16 cellular contexts compared by ENCODE assay signal in genomic region chr4:6337331-6337935, GRCh38.
A peak's percentile ranks its signal among the peaks of the same experiment; 100 is the strongest.
DNase-seq lines count a peak whose midpoint lies in the region; ATAC-seq and TF ChIP-seq lines count a peak whose summit lies in the region.
"Had no signal": no experiment of that assay in that cellular context is flagged by ENCODE, and none has a peak within 500 bp of the region (broad histone marks: within the 10 kb centered on the region; RNA-seq: fewer than 3 reads in every experiment).

No MANE protein-coding gene starts in this region.

- H3K27me3 ChIP-seq in GM23338 (ENCODE audit: insufficient read depth) (no peaks in the 10 kb centered on the region), body of pancreas (peaks cover 0 to 3% of the 10 kb centered on the region in 2 donors), neural progenitor cell (peaks cover 6% of the 10 kb centered on the region)

- peak; percentile 27 for ATAC-seq in GM23338
- ATAC-seq in body of pancreas, result peak; percentile 83
- no peak for ATAC-seq in GM19455 (IDR thresholded peaks at IDR 0.05; ENCODE audit: unreplicated experiment)
- ATAC-seq: left lung; stimulated activated naive CD8-positive, alpha-beta T cell treated with anti-CD3 and anti-CD28 coated beads, Interleukin-15, Interleukin-2, amounts not matched to agents 100 U/mL and 50 U/mL, for 24 hours had no signal

- H3K9me2 ChIP-seq in GM23338 (ENCODE audit: insufficient read depth), result no peaks in the 10 kb centered on the region

- TF ChIP-seq CTCF in GM23338 (conservative IDR thresholded peaks at IDR 0.05; ENCODE audit: low read depth in 2 of 2) (peak; percentile 17 to 34; a peak in 3 of 4 replicates), body of pancreas (IDR thresholded peaks at IDR 0.05) (no peak), neural progenitor cell (IDR thresholded peaks at IDR 0.05) (no peak)

- H2AFZ ChIP-seq in GM23338 (no peak overlapping the region), neural progenitor cell (replicated peaks) (no peak overlapping the region)
- H2AFZ ChIP-seq: parathyroid adenoma had no signal

- peaks cover 15% of the 10 kb centered on the region; the same call in 2 of the 3 replicates for H3K9me3 Mint-ChIP-seq in GM23338
- H3K9me3 Mint-ChIP-seq in neural progenitor cell, result peaks cover 2% of the 10 kb centered on the region

- TF ChIP-seq POLR2A in body of pancreas (IDR thresholded peaks at IDR 0.05), result no peak

- H3K36me3 ChIP-seq in GM23338 (ENCODE audit: insufficient read depth) (no peaks in the 10 kb centered on the region), body of pancreas (replicated peaks in 1 of 2; ENCODE audit: insufficient read depth in 1 of 2, low read depth in 2 of 2) (no peaks in the 10 kb centered on the region), neural progenitor cell (no peaks in the 10 kb centered on the region)
- H3K36me3 ChIP-seq: left lung, upper lobe of right lung had no signal

- intact Hi-C loops in body of pancreas (cut with DNase I), result no loop called here

- H3K4me2 ChIP-seq in GM23338 (no peak overlapping the region), neural progenitor cell (peak overlapping the region; percentile 27)

- H3K27ac Mint-ChIP-seq in GM23338 (no peak overlapping the region), neural progenitor cell (no peak overlapping the region)
- H3K27ac Mint-ChIP-seq: activated naive CD8-positive, alpha-beta T cell had no signal

- H3F3A ChIP-seq in GM23338 (replicated peaks; ENCODE audit: low read depth), result no peaks in the 10 kb centered on the region
- H3F3A ChIP-seq in neural progenitor cell (ENCODE audit: low read depth), result no peaks in the 10 kb centered on the region

- H3K4me1 ChIP-seq in GM23338 (ENCODE audit: insufficient read depth) (peaks cover 12% of the 10 kb centered on the region; the same call in 1 of the 2 replicates), body of pancreas (peaks cover 9% of the 10 kb centered on the region), neural progenitor cell (peaks cover 12% of the 10 kb centered on the region)
- H3K4me1 ChIP-seq: parathyroid adenoma, upper lobe of right lung had no signal

- H3K9me3 ChIP-seq in body of pancreas (no peaks in the 10 kb centered on the region), neural progenitor cell (ENCODE audit: low read depth) (no peaks in the 10 kb centered on the region)
- H3K9me3 ChIP-seq: left lung, upper lobe of right lung had no signal

- H3K4me1 Mint-ChIP-seq in GM23338 (peaks cover 29% of the 10 kb centered on the region), neural progenitor cell (peaks cover 25% of the 10 kb centered on the region)

- H4K20me1 ChIP-seq in GM23338 (replicated peaks; ENCODE audit: insufficient read depth) (no peaks in the 10 kb centered on the region), neural progenitor cell (ENCODE audit: low read depth) (peaks cover 2% of the 10 kb centered on the region)

- peaks cover 12% of the 10 kb centered on the region for H3K27me3 Mint-ChIP-seq in GM23338 (ENCODE audit: insufficient read depth, low read depth, poor library complexity)
- H3K27me3 Mint-ChIP-seq in neural progenitor cell (ENCODE audit: insufficient read depth, low read depth), result peaks cover 19% of the 10 kb centered on the region

- H3K9ac ChIP-seq in neural progenitor cell, result no peak overlapping the region
- H3K9ac ChIP-seq: parathyroid adenoma had no signal

- H3K27ac ChIP-seq in GM23338 (ENCODE audit: low read depth) (no peak overlapping the region), body of pancreas (no peak overlapping the region), neural progenitor cell (no peak overlapping the region)
- H3K27ac ChIP-seq: left lung, parathyroid adenoma, upper lobe of right lung had no signal

- 6 to 12% methylated on average over 18 of the region's 19 CpGs for WGBS in body of pancreas, 2 donors

- H3K36me3 Mint-ChIP-seq in GM23338 (ENCODE audit: low read depth) (peaks cover 3% of the 10 kb centered on the region; the same call in 2 of the 3 replicates), neural progenitor cell (no peaks in the 10 kb centered on the region)
- H3K36me3 Mint-ChIP-seq: activated naive CD8-positive, alpha-beta T cell had no signal

- H3K79me2 ChIP-seq in GM23338 (replicated peaks; ENCODE audit: insufficient read depth) (no peaks in the 10 kb centered on the region), neural progenitor cell (ENCODE audit: low read depth) (no peaks in the 10 kb centered on the region)
- H3K79me2 ChIP-seq: parathyroid adenoma had no signal

- H3K4me3 ChIP-seq in GM23338, result no peak overlapping the region
- no peak overlapping the region for H3K4me3 ChIP-seq in body of pancreas
- H3K4me3 ChIP-seq in neural progenitor cell, result no peak overlapping the region
- H3K4me3 ChIP-seq: left lung, upper lobe of right lung had no signal

- DNase-seq in NCI-H1092 treated with DMSO at 0.1 percent for 48 hours (lab: John Stamatoyannopoulos, UW) (peak; percentile 27), NCI-H1092 (lab: John Stamatoyannopoulos, UW) (no peak), GM23338 (ENCODE audit: low spot score) (no peak), body of pancreas (peak; percentile 60 to 75 (median 62)), neural progenitor cell (ENCODE audit: low spot score) (peak; percentile 76), NCI-H526 (lab: John Stamatoyannopoulos, UW) (no peak), NCI-H226 (no peak)
- DNase-seq: EL; KBM-7; left lung; NCI-H1048; stimulated activated naive CD8-positive, alpha-beta T cell treated with anti-CD3 and anti-CD28 coated beads, Interleukin-15, Interleukin-2, amounts not matched to agents 100 U/mL and 50 U/mL, for 24 hours; upper lobe of right lung had no signal

- H3K4me3 Mint-ChIP-seq in GM23338 (no peak overlapping the region), neural progenitor cell (no peak overlapping the region)

TF ChIP-seq in GM23338, 12 proteins besides CTCF, POLR2A, EP300 and RAD21 (continues in another document):
- no peak for TF ChIP-seq ETS1 (IDR thresholded peaks at IDR 0.05)
- TF ChIP-seq NANOG (IDR thresholded peaks at IDR 0.05; ENCODE audit: borderline replicate concordance), result no peak
- no peak for TF ChIP-seq STAT1 (IDR thresholded peaks at IDR 0.05; ENCODE audit: unreplicated experiment)
- no peak for TF ChIP-seq POLR2AphosphoS5 (IDR thresholded peaks at IDR 0.05; ENCODE audit: low read depth)
- TF ChIP-seq ZNF331 (CRISPR knock-in tag; IDR thresholded peaks at IDR 0.05; ENCODE audit: low read depth), result no peak
- TF ChIP-seq, protein P1, sequence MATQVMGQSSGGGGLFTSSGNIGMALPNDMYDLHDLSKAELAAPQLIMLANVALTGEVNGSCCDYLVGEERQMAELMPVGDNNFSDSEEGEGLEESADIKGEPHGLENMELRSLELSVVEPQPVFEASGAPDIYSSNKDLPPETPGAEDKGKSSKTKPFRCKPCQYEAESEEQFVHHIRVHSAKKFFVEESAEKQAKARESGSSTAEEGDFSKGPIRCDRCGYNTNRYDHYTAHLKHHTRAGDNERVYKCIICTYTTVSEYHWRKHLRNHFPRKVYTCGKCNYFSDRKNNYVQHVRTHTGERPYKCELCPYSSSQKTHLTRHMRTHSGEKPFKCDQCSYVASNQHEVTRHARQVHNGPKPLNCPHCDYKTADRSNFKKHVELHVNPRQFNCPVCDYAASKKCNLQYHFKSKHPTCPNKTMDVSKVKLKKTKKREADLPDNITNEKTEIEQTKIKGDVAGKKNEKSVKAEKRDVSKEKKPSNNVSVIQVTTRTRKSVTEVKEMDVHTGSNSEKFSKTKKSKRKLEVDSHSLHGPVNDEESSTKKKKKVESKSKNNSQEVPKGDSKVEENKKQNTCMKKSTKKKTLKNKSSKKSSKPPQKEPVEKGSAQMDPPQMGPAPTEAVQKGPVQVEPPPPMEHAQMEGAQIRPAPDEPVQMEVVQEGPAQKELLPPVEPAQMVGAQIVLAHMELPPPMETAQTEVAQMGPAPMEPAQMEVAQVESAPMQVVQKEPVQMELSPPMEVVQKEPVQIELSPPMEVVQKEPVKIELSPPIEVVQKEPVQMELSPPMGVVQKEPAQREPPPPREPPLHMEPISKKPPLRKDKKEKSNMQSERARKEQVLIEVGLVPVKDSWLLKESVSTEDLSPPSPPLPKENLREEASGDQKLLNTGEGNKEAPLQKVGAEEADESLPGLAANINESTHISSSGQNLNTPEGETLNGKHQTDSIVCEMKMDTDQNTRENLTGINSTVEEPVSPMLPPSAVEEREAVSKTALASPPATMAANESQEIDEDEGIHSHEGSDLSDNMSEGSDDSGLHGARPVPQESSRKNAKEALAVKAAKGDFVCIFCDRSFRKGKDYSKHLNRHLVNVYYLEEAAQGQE (IDR thresholded peaks at IDR 0.05; ENCODE audit: unreplicated experiment), result no peak
- no peak for TF ChIP-seq JUNB (IDR thresholded peaks at IDR 0.05; ENCODE audit: unreplicated experiment)
- no peak for TF ChIP-seq EZH2phosphoT487 (IDR thresholded peaks at IDR 0.05; ENCODE audit: unreplicated experiment)
- TF ChIP-seq CREB1 (CRISPR knock-in tag; IDR thresholded peaks at IDR 0.05; ENCODE audit: low read depth), result no peak
- TF ChIP-seq ZNF114 (CRISPR knock-in tag; IDR thresholded peaks at IDR 0.05), result no peak
- no peak for TF ChIP-seq EZH2 (IDR thresholded peaks at IDR 0.05; ENCODE audit: low read depth, unreplicated experiment)

Comparison
In these comparisons a context has a peak if more than half of its experiments do, and no peak if none do; other contexts are left out.
1. DNase-seq: peak in NCI-H1092 treated with DMSO at 0.1 percent for 48 hours (single experiment), body of pancreas (4 of 4) and neural progenitor cell (single experiment); none in NCI-H1092 (single experiment), GM23338 (single experiment), NCI-H526 (0 of 2) and NCI-H226 (single experiment).
2. CTCF ChIP-seq: peak in GM23338 (2 of 2); none in body of pancreas (0 of 7) and neural progenitor cell (single experiment).